1 cellular context compared by ENCODE assay signal in genomic region chr14:76768671-76769500, GRCh38.
TF ChIP-seq lines count a peak whose summit lies in the region.

No MANE protein-coding gene starts in this region.

TF ChIP-seq in K562, 482 proteins besides CTCF, POLR2A, EP300 and RAD21:
- TF ChIP-seq MAZ (CRISPR knock-in tag; conservative IDR thresholded peaks at IDR 0.05 in 1 of 2, IDR thresholded peaks at IDR 0.05 in 1 of 2) (peak in 1 of 2 experiments; percentile 2; a peak in 1 of 4 replicates), RBM25 (IDR thresholded peaks at IDR 0.05; ENCODE audit: low read depth, low read length, severe bottlenecking) (no peak), ZBTB49 (CRISPR knock-in tag; IDR thresholded peaks at IDR 0.05; ENCODE audit: borderline replicate concordance) (no peak), HCFC1 (IDR thresholded peaks at IDR 0.05; ENCODE audit: low read depth, low read length) (no peak)
TF ChIP-seq in K562: peak in this region for 1.
